Comparison of ENCODE assay signal across 29 cellular contexts in the genomic region with DNA sequence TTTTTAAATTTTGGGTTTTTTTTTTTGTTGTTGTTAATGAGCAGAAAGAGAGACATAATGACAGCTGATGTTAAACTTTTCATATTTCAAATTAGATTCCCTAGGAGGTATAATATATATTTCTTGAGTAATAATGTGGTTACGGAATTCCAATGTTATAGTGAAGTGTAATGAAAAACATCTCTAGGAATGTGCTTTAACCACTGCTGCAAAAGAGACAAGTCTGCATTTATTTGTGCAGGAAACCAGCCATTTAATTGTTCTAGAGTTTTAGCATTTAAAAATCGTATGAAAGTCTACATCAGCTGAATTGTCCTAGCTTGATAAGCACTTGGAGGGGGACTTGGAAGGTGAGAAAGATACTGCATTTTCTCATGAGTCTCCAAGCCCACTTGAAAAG. TPM values are rescaled to one million over a fixed set of nuclear protein-coding genes. Genes with fewer than 3 reads are reported as not detected.
"Had no signal": no experiment of that assay in that cellular context is flagged by ENCODE, and none has a peak within 500 bp of the region (broad histone marks: within the 10 kb centered on the region; RNA-seq: fewer than 3 reads in every experiment).

No MANE protein-coding gene starts in this region.

- H3K27ac Mint-ChIP-seq: activated CD4-positive, alpha-beta T cell treated with anti-CD3 and anti-CD28 coated beads, Interleukin-2, amount 10 ng/mL, durations not matched to agents 24 days and 14 days; activated CD8-positive, alpha-beta T cell treated with anti-CD3 and anti-CD28 coated beads for 36 hours; activated naive CD4-positive, alpha-beta T cell treated with anti-CD3 and anti-CD28 coated beads, Interleukin-2, amount 50 U/mL, for 24 hours; activated naive CD8-positive, alpha-beta T cell treated with anti-CD3 and anti-CD28 coated beads, Interleukin-2, amount 10 ng/mL, durations not matched to agents 7 days and 5 days; activated T-cell treated with anti-CD3 and anti-CD28 coated beads, Interleukin-2, amount 50 U/mL, for 24 hours; activated T-helper 2 cell treated with anti-CD3 and anti-CD28 coated beads, Interferon-gamma antibody, Interleukin-2, Interleukin-4, amounts not matched to agents 10 μg/mL and 5 μg/mL and 100 μg/mL, durations not matched to agents 14 hours and 24 hours and 36 hours; brain; T-helper 1 cell treated with Interleukin-12 subunit alpha and Interleukin-12 subunit beta and Interleukin-4 antibody, amounts not matched to agents 30 μg/mL and 1 μg/mL, for 36 hours; T-helper 2 cell treated with Interferon-gamma antibody and Interleukin-4, amounts not matched to agents 5 μg/mL and 100 μg/mL, for 36 hours had no signal

- H3K4me3 ChIP-seq: adrenal gland, SJSA1 had no signal

- H3K36me3 Mint-ChIP-seq: activated naive CD4-positive, alpha-beta T cell treated with anti-CD3 and anti-CD28 coated beads, Interleukin-2, amount 50 U/mL, for 24 hours; activated naive CD8-positive, alpha-beta T cell treated with anti-CD3 and anti-CD28 coated beads, Interleukin-2, amount 10 ng/mL, durations not matched to agents 7 days and 5 days; brain had no signal

- H3K4me2 ChIP-seq: KMS-11 had no signal

- H3K36me3 ChIP-seq: adrenal gland, SJSA1 had no signal

- H3K9me3 Mint-ChIP-seq: activated CD4-positive, alpha-beta T cell treated with anti-CD3 and anti-CD28 coated beads, Interleukin-2, amount 10 ng/mL, durations not matched to agents 24 days and 14 days; activated CD8-positive, alpha-beta T cell treated with anti-CD3 and anti-CD28 coated beads for 36 hours; activated naive CD4-positive, alpha-beta T cell treated with anti-CD3 and anti-CD28 coated beads, Interleukin-2, amount 50 U/mL, for 24 hours; activated naive CD8-positive, alpha-beta T cell treated with anti-CD3 and anti-CD28 coated beads, Interleukin-2, amount 10 ng/mL, durations not matched to agents 7 days and 5 days; activated T-cell treated with anti-CD3 and anti-CD28 coated beads, Interleukin-2, amount 50 U/mL, for 24 hours; activated T-helper 2 cell treated with anti-CD3 and anti-CD28 coated beads, Interferon-gamma antibody, Interleukin-2, Interleukin-4, amounts not matched to agents 10 μg/mL and 5 μg/mL and 100 μg/mL, durations not matched to agents 14 hours and 24 hours and 36 hours; brain; T-helper 1 cell treated with Interleukin-12 subunit alpha and Interleukin-12 subunit beta and Interleukin-4 antibody, amounts not matched to agents 30 μg/mL and 1 μg/mL, for 36 hours; T-helper 2 cell treated with Interferon-gamma antibody and Interleukin-4, amounts not matched to agents 5 μg/mL and 100 μg/mL, for 36 hours had no signal

- H3K27ac ChIP-seq: adrenal gland, KMS-11, SJSA1 had no signal

- H3K4me1 ChIP-seq: adrenal gland had no signal

- H3K27me3 ChIP-seq: adrenal gland, SJSA1 had no signal

- H3K4me1 Mint-ChIP-seq: activated CD4-positive, alpha-beta T cell treated with anti-CD3 and anti-CD28 coated beads, Interleukin-2, amount 10 ng/mL, durations not matched to agents 24 days and 14 days; activated naive CD4-positive, alpha-beta T cell treated with anti-CD3 and anti-CD28 coated beads, Interleukin-2, amount 50 U/mL, for 24 hours; activated naive CD8-positive, alpha-beta T cell treated with anti-CD3 and anti-CD28 coated beads, Interleukin-2, amount 10 ng/mL, durations not matched to agents 7 days and 5 days; brain had no signal

- H3K4me3 Mint-ChIP-seq: activated CD4-positive, alpha-beta T cell treated with anti-CD3 and anti-CD28 coated beads, Interleukin-2, amount 10 ng/mL, durations not matched to agents 24 days and 14 days; activated CD8-positive, alpha-beta T cell treated with anti-CD3 and anti-CD28 coated beads for 36 hours; activated naive CD4-positive, alpha-beta T cell treated with anti-CD3 and anti-CD28 coated beads, Interleukin-2, amount 50 U/mL, for 24 hours; activated naive CD8-positive, alpha-beta T cell treated with anti-CD3 and anti-CD28 coated beads, Interleukin-2, amount 10 ng/mL, durations not matched to agents 7 days and 5 days; activated T-cell treated with anti-CD3 and anti-CD28 coated beads, Interleukin-2, amount 50 U/mL, for 24 hours; brain; T-helper 1 cell treated with Interleukin-12 subunit alpha and Interleukin-12 subunit beta and Interleukin-4 antibody, amounts not matched to agents 30 μg/mL and 1 μg/mL, for 36 hours; T-helper 2 cell treated with Interferon-gamma antibody and Interleukin-4, amounts not matched to agents 5 μg/mL and 100 μg/mL, for 36 hours had no signal

- H3K9ac ChIP-seq: KMS-11 had no signal

- H3K9me3 ChIP-seq: adrenal gland, SJSA1 had no signal

- DNase-seq: activated CD4-positive, alpha-beta T cell treated with anti-CD3 and anti-CD28 coated beads, Interleukin-2, amount 10 ng/mL, durations not matched to agents 24 days and 14 days; activated CD4-positive, alpha-beta T cell treated with anti-CD3 and anti-CD28 coated beads, Interleukin-2, amount 50 U/mL, for 4 hours; activated CD8-positive, alpha-beta T cell treated with anti-CD3 and anti-CD28 coated beads for 36 hours; activated gamma-delta T cell; activated naive CD4-positive, alpha-beta T cell treated with Interleukin-2 at 50 U/mL for 16 hours; activated naive CD8-positive, alpha-beta T cell treated with anti-CD3 and anti-CD28 coated beads, Interleukin-2, amount 10 ng/mL, durations not matched to agents 7 days and 5 days; activated T-cell treated with anti-CD3 and anti-CD28 coated beads, Interleukin-2, amount 50 U/mL, for 24 hours; adrenal gland; central memory CD4-positive, alpha-beta T cell; MM.1S; MV-4-11; NCI-H1092; NCI-H1436 treated with DMSO at 0.1 percent for 48 hours; NCI-H1694 treated with DMSO at 0.1 percent for 48 hours; NCI-H2029; NCI-H345; NCI-H524 treated with DMSO at 0.1 percent for 48 hours; SHP77 treated with DMSO at 0.1 percent for 48 hours had no signal

RNA-seq across cellular contexts. Expression of a gene that starts 14.3 kb away (rescaled TPM):
- total RNA-seq: activated CD4-positive, alpha-beta T cell treated with anti-CD3 and anti-CD28 coated beads, Interleukin-2, amount 10 ng/mL, durations not matched to agents 24 days and 14 days; activated CD8-positive, alpha-beta memory T cell treated with anti-CD3 and anti-CD28 coated beads for 36 hours; activated CD8-positive, alpha-beta T cell treated with anti-CD3 and anti-CD28 coated beads for 36 hours; activated naive CD8-positive, alpha-beta T cell treated with anti-CD3 and anti-CD28 coated beads, Interleukin-2, amount 10 ng/mL, durations not matched to agents 7 days and 5 days; activated T-helper 2 cell treated with anti-CD3 and anti-CD28 coated beads, Interferon-gamma antibody, Interleukin-2, Interleukin-4, amounts not matched to agents 10 μg/mL and 5 μg/mL and 100 μg/mL, durations not matched to agents 14 hours and 24 hours and 36 hours; adrenal gland; LHCN-M2; NCI-H460; RPMI7951; SJSA1 had no signal

RNA-seq across cellular contexts. Expression of a gene that starts 44.4 kb away (rescaled TPM):
- total RNA-seq: activated CD4-positive, alpha-beta T cell treated with anti-CD3 and anti-CD28 coated beads, Interleukin-2, amount 10 ng/mL, durations not matched to agents 24 days and 14 days; activated CD8-positive, alpha-beta memory T cell treated with anti-CD3 and anti-CD28 coated beads for 36 hours; activated CD8-positive, alpha-beta T cell treated with anti-CD3 and anti-CD28 coated beads for 36 hours; activated naive CD8-positive, alpha-beta T cell treated with anti-CD3 and anti-CD28 coated beads, Interleukin-2, amount 10 ng/mL, durations not matched to agents 7 days and 5 days; activated T-helper 2 cell treated with anti-CD3 and anti-CD28 coated beads, Interferon-gamma antibody, Interleukin-2, Interleukin-4, amounts not matched to agents 10 μg/mL and 5 μg/mL and 100 μg/mL, durations not matched to agents 14 hours and 24 hours and 36 hours; adrenal gland; LHCN-M2; NCI-H460; SJSA1 had no signal
